ENCODE assay signal across 26 cellular contexts in genomic region chr16:5480796-5481195, GRCh38.
"Had no signal": no experiment of that assay in that cellular context is flagged by ENCODE, and none has a peak within 500 bp of the region (broad histone marks: within the 10 kb centered on the region; RNA-seq: fewer than 3 reads in every experiment).

No MANE protein-coding gene starts in this region.

- H3K4me3 ChIP-seq: stomach, suprapubic skin, testis, thoracic aorta, thyroid gland, tibial artery, tibial nerve, transverse colon, upper lobe of left lung, upper lobe of right lung, uterus, vagina had no signal

- FAIRE-seq: urothelium cell line had no signal

- H3K36me3 ChIP-seq: stomach, suprapubic skin, thoracic aorta, thyroid gland, tibial artery, tibial nerve, transverse colon, upper lobe of left lung, upper lobe of right lung, uterus, vagina had no signal

- H3K4me1 ChIP-seq: stomach, suprapubic skin, testis, thyroid gland, tibial artery, tibial nerve, transverse colon, upper lobe of left lung, upper lobe of right lung, uterus, vagina had no signal

- H3K27me3 ChIP-seq: suprapubic skin, testis, thyroid gland, tibial artery, tibial nerve, transverse colon, upper lobe of left lung, upper lobe of right lung, uterus, vagina had no signal

- DNase-seq: stimulated activated CD4-positive, alpha-beta T cell treated with anti-CD3 and anti-CD28 coated beads, Interleukin-2, amount 100 ng/mL, for 48 hours; stimulated activated CD4-positive, alpha-beta T cell treated with anti-CD3 and anti-CD28 coated beads, Interleukin-4, amount 100 ng/mL, for 1 hour; stimulated activated CD4-positive, alpha-beta T cell treated with anti-CD3 and anti-CD28 coated beads, Interleukin-4, amount 100 ng/mL, for 24 hours; stimulated activated CD4-positive, alpha-beta T cell treated with anti-CD3 and anti-CD28 coated beads, Interleukin-4, amount 100 ng/mL, for 4 hours; stimulated activated CD8-positive, alpha-beta memory T cell treated with anti-CD3 and anti-CD28 coated beads, Interleukin-4, amount 100 ng/mL, for 48 hours; stimulated activated naive B cell treated with anti-CD40 and anti-IgM and Interleukin-4, amounts not matched to agents 10 μg/mL and 1 μg/mL and 100 μg/mL, for 72 hours; stimulated activated naive CD4-positive, alpha-beta T cell treated with Interleukin-2 at 50 U/mL for 16 hours; stimulated activated naive CD8-positive, alpha-beta T cell treated with anti-CD3 and anti-CD28 coated beads, Interleukin-15, amount 100 ng/mL, for 72 hours; stimulated activated naive CD8-positive, alpha-beta T cell treated with anti-CD3 and anti-CD28 coated beads, Interleukin-15, Interleukin-2, amounts not matched to agents 100 U/mL and 50 U/mL, for 24 hours; stomach; substantia nigra; testis; thyroid gland; tibial artery; transverse colon; trophoblast cell; upper lobe of left lung; upper lobe of right lung; uterus had no signal

- H3K9me3 ChIP-seq: stomach, suprapubic skin, testis, thoracic aorta, thyroid gland, tibial artery, transverse colon, upper lobe of left lung, upper lobe of right lung, uterus, vagina had no signal

- ATAC-seq: stimulated activated effector memory CD8-positive, alpha-beta T cell treated with anti-CD3 and anti-CD28 coated beads, Interleukin-12 subunit alpha, Interleukin-12 subunit beta, amount 100 ng/mL, for 72 hours; stimulated activated memory B cell treated with anti-CD40 and anti-IgM and Interleukin-4, amounts not matched to agents 10 μg/mL and 1 μg/mL and 100 μg/mL, for 72 hours; stimulated activated naive B cell treated with anti-CD40 and anti-IgM and Interleukin-4, amounts not matched to agents 10 μg/mL and 1 μg/mL and 100 μg/mL, for 72 hours; stimulated activated naive CD8-positive, alpha-beta T cell treated with anti-CD3 and anti-CD28 coated beads, Interleukin-15, amount 100 ng/mL, for 72 hours; stimulated activated naive CD8-positive, alpha-beta T cell treated with anti-CD3 and anti-CD28 coated beads, Interleukin-15, Interleukin-2, amounts not matched to agents 100 U/mL and 50 U/mL, for 24 hours; upper lobe of right lung had no signal

- H3K27ac ChIP-seq: stomach, suprapubic skin, testis, thoracic aorta, thyroid gland, tibial artery, tibial nerve, transverse colon, upper lobe of left lung, upper lobe of right lung, uterus, vagina had no signal
